In the genomic region with DNA sequence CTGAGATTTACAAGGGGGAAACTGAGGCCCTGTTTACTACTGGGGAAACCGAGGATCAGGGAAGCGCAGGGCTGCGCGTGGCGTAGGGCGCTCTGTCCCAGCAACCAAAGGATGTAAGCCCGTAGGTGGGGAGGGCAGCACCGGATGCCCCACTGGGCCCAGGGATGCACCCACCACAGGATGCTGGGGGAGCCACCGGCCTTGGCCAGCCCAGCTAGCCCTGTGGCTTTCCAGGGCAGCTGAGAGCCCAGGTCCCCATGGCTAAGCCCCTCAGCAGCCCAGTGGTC, we compare ENCODE assay signal across 8 cellular contexts. TPM values are rescaled to one million over a fixed set of nuclear protein-coding genes. Genes with fewer than 3 reads are reported as not detected.
DNase-seq lines count a peak whose midpoint lies in the region; ATAC-seq, FAIRE-seq and TF ChIP-seq lines count a peak whose summit lies in the region.

No MANE protein-coding gene starts in this region.

- no peaks in the 10 kb centered on the region for H3K9me3 Mint-ChIP-seq in endodermal cell

- H3K36me3 Mint-ChIP-seq in endodermal cell (ENCODE audit: low read depth), result peaks cover 43% of the 10 kb centered on the region

- DNase-seq in CMK (ENCODE audit: low read depth), result peak; percentile 52
- no peak for DNase-seq in MM.1S
- no peak for DNase-seq in endodermal cell
- no peak for DNase-seq in pancreas
- DNase-seq in activated CD8-positive, alpha-beta memory T cell treated with anti-CD3 and anti-CD28 coated beads for 24 hours, result no peak
- DNase-seq in Kasumi-1 (lab: John Stamatoyannopoulos, UW), result no peak
- DNase-seq in AG08396 (ENCODE audit: low spot score), result no peak

- H3K4me3 ChIP-seq in MM.1S (ENCODE audit: low read length), result peak overlapping the region; percentile 79
- no peak overlapping the region for H3K4me3 ChIP-seq in endodermal cell (ENCODE audit: low read length)
- peak overlapping the region in 3 of 4 donors; percentile 3 to 64 (median 48) for H3K4me3 ChIP-seq in pancreas

- H3K9ac ChIP-seq in MM.1S (ENCODE audit: low read length) (peak overlapping the region; percentile 74), endodermal cell (ENCODE audit: extremely low read depth, low read length, poor library complexity, severe bottlenecking) (peak overlapping the region; percentile 49)

- no peaks in the 10 kb centered on the region for H3K9me2 ChIP-seq in MM.1S (replicated peaks; ENCODE audit: insufficient read depth, low read length)

- peaks cover 11% of the 10 kb centered on the region for H3K4me1 Mint-ChIP-seq in endodermal cell

- H4K20me1 ChIP-seq in MM.1S (ENCODE audit: insufficient read depth, low read length), result no peaks in the 10 kb centered on the region

- H2AFZ ChIP-seq in MM.1S (ENCODE audit: low read length), result peak overlapping the region; percentile 45

- peaks cover 19% of the 10 kb centered on the region for H3F3A ChIP-seq in MM.1S (ENCODE audit: insufficient read depth, low read length)

- H3K36me3 ChIP-seq in MM.1S (replicated peaks; ENCODE audit: insufficient read depth, low read length) (peaks cover 14% of the 10 kb centered on the region; the same call in 1 of the 2 replicates), endodermal cell (ENCODE audit: control insufficient read depth, insufficient read depth, low read length) (peaks cover 86% of the 10 kb centered on the region), pancreas (peaks cover 4 to 28% (median 15%) of the 10 kb centered on the region in 3 donors)

- H3K4me2 ChIP-seq in MM.1S (ENCODE audit: low read depth, low read length), result peak overlapping the region; percentile 89

- no peaks in the 10 kb centered on the region for H3K27me3 Mint-ChIP-seq in endodermal cell (ENCODE audit: insufficient read depth)

- H3K27me3 ChIP-seq in MM.1S (replicated peaks; ENCODE audit: insufficient read depth, low read length) (no peaks in the 10 kb centered on the region), endodermal cell (ENCODE audit: control insufficient read depth, insufficient read depth, low read length, poor library complexity, severe bottlenecking) (no peaks in the 10 kb centered on the region), pancreas (no peaks in the 10 kb centered on the region)

- H3K4me3 Mint-ChIP-seq in endodermal cell, result peak overlapping the region; percentile 86

- H3K4me1 ChIP-seq in MM.1S (ENCODE audit: low read length), result peaks cover 19% of the 10 kb centered on the region; the same call in 1 of the 2 replicates
- no peaks in the 10 kb centered on the region for H3K4me1 ChIP-seq in endodermal cell (ENCODE audit: control insufficient read depth, insufficient read depth, low read length)
- peaks cover 0 to 10% (median 7%) of the 10 kb centered on the region in 3 donors for H3K4me1 ChIP-seq in pancreas

- H3K27ac ChIP-seq in MM.1S (ENCODE audit: low read length) (peak overlapping the region; percentile 22; the same call in 1 of the 2 replicates), endodermal cell (ENCODE audit: low read depth, low read length) (no peak overlapping the region), pancreas (peak overlapping the region in 3 of 4 donors; percentile 37 to 84 (median 67))

- ATAC-seq in pancreas, result no peak
- no peak for ATAC-seq in GM21423 (IDR thresholded peaks at IDR 0.05; ENCODE audit: unreplicated experiment)

- no peak for FAIRE-seq in pancreas (lab: Jason Lieb, UNC)

- H3K27ac Mint-ChIP-seq in endodermal cell, result peak overlapping the region; percentile 26

- H3K9me3 ChIP-seq in MM.1S (replicated peaks; ENCODE audit: insufficient read depth, low read length), result no peaks in the 10 kb centered on the region
- no peaks in the 10 kb centered on the region for H3K9me3 ChIP-seq in endodermal cell (ENCODE audit: control insufficient read depth, low read length)
- no peaks in the 10 kb centered on the region for H3K9me3 ChIP-seq in pancreas

- intact Hi-C loops in pancreas (cut with DNase I), result loop anchor here in 1 of 3 donors (10.0 kb wide), 1 partner anchor 178 kb away; no protein-coding TSS in a partner anchor

- 93 to 100% methylated on average over 3 to 9 of the region's 9 CpGs for WGBS in endodermal cell (ENCODE audit: insufficient coverage in 1 of 2, insufficient read length in 1 of 2), 2 experiments
- 71 to 84% methylated on average over 9 of the region's 9 CpGs for WGBS in pancreas, 2 donors

- peaks cover 38% of the 10 kb centered on the region for H3K79me2 ChIP-seq in MM.1S (ENCODE audit: low read length)

- TF ChIP-seq CTCF in MM.1S (IDR thresholded peaks at IDR 0.05; ENCODE audit: low read length) (no peak), endodermal cell (conservative IDR thresholded peaks at IDR 0.05) (no peak), pancreas (IDR thresholded peaks at IDR 0.05) (no peak)

RNA-seq across cellular contexts. Expression of gene RPN1, which starts 33.4 kb away (rescaled TPM):
- total RNA-seq in endodermal cell (100 to 1,000 TPM; 197 to 210 TPM), pancreas (100 to 1,000 TPM in 3 of 6 donors, 10 to 100 TPM in 3; 52.5 to 137 (median 99.4) TPM)
- 199 TPM for polyA plus RNA-seq in endodermal cell (2013, experiment 1 of 2)
- 187 TPM for polyA plus RNA-seq in endodermal cell (2013, experiment 2 of 2)
- 10 to 100 TPM; 56.7 to 85.1 TPM for polyA plus RNA-seq in pancreas
